Comparison of ENCODE assay signal across 9 cellular contexts in genomic region chr1:17060129-17060868, GRCh38. TPM values are rescaled to one million over a fixed set of nuclear protein-coding genes. Genes with fewer than 3 reads are reported as not detected.
DNase-seq lines count a peak whose midpoint lies in the region; TF ChIP-seq lines count a peak whose summit lies in the region.
"Had no signal": no experiment of that assay in that cellular context is flagged by ENCODE, and none has a peak within 500 bp of the region (broad histone marks: within the 10 kb centered on the region; RNA-seq: fewer than 3 reads in every experiment).

No MANE protein-coding gene starts in this region.

- no peaks in the 10 kb centered on the region for H3K27me3 ChIP-seq in uterus

- H3K4me3 ChIP-seq in HEK293 (ENCODE audit: low read depth, low read length) (no peak overlapping the region), fibroblast of the aortic adventitia (ENCODE audit: low read depth, low read length) (no peak overlapping the region), skeletal muscle cell (ENCODE audit: low read depth, low read length) (no peak overlapping the region), uterus (no peak overlapping the region)
- H3K4me3 ChIP-seq: mucosa of descending colon had no signal

- H3K4me1 ChIP-seq in HEK293 (ENCODE audit: control insufficient read depth, insufficient read depth, low read length) = no peaks in the 10 kb centered on the region
- H3K4me1 ChIP-seq in uterus = no peaks in the 10 kb centered on the region

- intact Hi-C loops in uterus (cut with DNase I; ENCODE audit: low total_unique reads) = no loop called here

- TF ChIP-seq CTCF in HEK293 (tag by site-specific recombination; IDR thresholded peaks at IDR 0.05) (no peak), fibroblast of the aortic adventitia (IDR thresholded peaks at IDR 0.05; ENCODE audit: insufficient read depth, low read length) (no peak), uterus (IDR thresholded peaks at IDR 0.05) (no peak)

- H3K36me3 ChIP-seq in HEK293 (ENCODE audit: control insufficient read depth in 2 of 2, insufficient read depth in 1 of 2, low read length in 2 of 2) (no peaks in the 10 kb centered on the region), uterus (no peaks in the 10 kb centered on the region)

- DNase-seq in SKM-1 (lab: John Stamatoyannopoulos, UW; ENCODE audit: unreplicated experiment) = peak; percentile 75
- peak; percentile 6 for DNase-seq in fibroblast of the aortic adventitia (ENCODE audit: low read depth)
- peak; percentile 14 for DNase-seq in skeletal muscle cell (ENCODE audit: low read depth)
- no peak for DNase-seq in uterus
- no peak for DNase-seq in NCI-H345 (lab: John Stamatoyannopoulos, UW)
- no peak for DNase-seq in stimulated activated naive CD4-positive, alpha-beta T cell (lab: John Stamatoyannopoulos, UW)
- DNase-seq in EL = no peak

- CTCF ChIA-PET in HEK293 (lab: Yijun Ruan, JAX) = interaction anchor here (0.6 to 3.4 kb wide), 20 partner anchors 14 to 1880 kb away, joined by 3 to 17 read pairs (median 5); no protein-coding TSS in a partner anchor

- TF ChIP-seq POLR2A in uterus (IDR thresholded peaks at IDR 0.05) = no peak

- no peak overlapping the region for H3K27ac ChIP-seq in HEK293 (ENCODE audit: extremely low read depth, low read depth, low read length)
- H3K27ac ChIP-seq in uterus = no peak overlapping the region

- H3K9me3 ChIP-seq in HEK293 (ENCODE audit: control insufficient read depth, insufficient read depth, low read depth, low read length) = no peaks in the 10 kb centered on the region
- no peaks in the 10 kb centered on the region for H3K9me3 ChIP-seq in uterus

- POLR2A ChIA-PET in HEK293 (lab: Yijun Ruan, JAX) = interaction anchor here (0.9 kb wide), 1 partner anchor 39 kb away, joined by 3 read pairs; no protein-coding TSS in a partner anchor

TF ChIP-seq in HEK293, 187 proteins besides CTCF, POLR2A, EP300 and RAD21:
- TF ChIP-seq FEZF1 (tag by site-specific recombination; IDR thresholded peaks at IDR 0.05) (no peak), ZNF423 (tag by site-specific recombination; IDR thresholded peaks at IDR 0.05) (no peak), ZIC2 (tag by site-specific recombination; IDR thresholded peaks at IDR 0.05) (no peak), ZNF664 (tag by site-specific recombination; IDR thresholded peaks at IDR 0.05) (no peak), ELK4 (IDR thresholded peaks at IDR 0.05; ENCODE audit: borderline replicate concordance, low read depth, low read length) (no peak), ZNF785 (tag by site-specific recombination; IDR thresholded peaks at IDR 0.05) (no peak), PRDM4 (tag by site-specific recombination; IDR thresholded peaks at IDR 0.05) (peak; percentile 76), ZNF362 (tag by site-specific recombination; IDR thresholded peaks at IDR 0.05) (no peak), ZNF560 (tag by site-specific recombination; IDR thresholded peaks at IDR 0.05; ENCODE audit: borderline replicate concordance) (no peak), SCRT1 (tag by site-specific recombination; IDR thresholded peaks at IDR 0.05; ENCODE audit: borderline replicate concordance) (no peak), ZFHX2 (tag by site-specific recombination; conservative IDR thresholded peaks at IDR 0.05) (peak; percentile 54; the same call in 1 of the 2 replicates), ZNF623 (tag by site-specific recombination; IDR thresholded peaks at IDR 0.05) (no peak), ZNF791 (tag by site-specific recombination; IDR thresholded peaks at IDR 0.05) (no peak), ZNF23 (tag by site-specific recombination; IDR thresholded peaks at IDR 0.05; ENCODE audit: borderline replicate concordance) (no peak)

RNA-seq across cellular contexts. Expression of gene SDHB, which starts 6.5 kb away (rescaled TPM):
- total RNA-seq in fibroblast of the aortic adventitia (ENCODE audit: low replicate concordance) (48.4 and 106 TPM in 2 replicates), uterus (100 to 1,000 TPM in 1 of 4 donors, 10 to 100 TPM in 3; 53.0 to 152 (median 74.7) TPM)

RNA-seq across cellular contexts. Expression of gene ATP13A2, which starts 48.6 kb away (rescaled TPM):
- total RNA-seq in fibroblast of the aortic adventitia (ENCODE audit: low replicate concordance) = 6.8 and 18.4 TPM in 2 replicates
- total RNA-seq in uterus = 10 to 100 TPM in 3 of 4 donors, 1 to 10 TPM in 1; 8.5 to 31.4 (median 19.7) TPM

RNA-seq across cellular contexts. Expression of gene PADI2, which starts 59.0 kb away (rescaled TPM):
- total RNA-seq in fibroblast of the aortic adventitia (ENCODE audit: low replicate concordance) (0.09 and 0.16 TPM in 2 replicates), uterus (1 to 10 TPM in 1 of 4 donors, under 1 TPM in 3; 0.29 to 2.8 (median 0.67) TPM)

Comparison
In these comparisons a context has a peak if more than half of its experiments do, and no peak if none do; other contexts are left out.
1. DNase-seq: peak in SKM-1 (single experiment), fibroblast of the aortic adventitia (single experiment) and skeletal muscle cell (single experiment); none in uterus (0 of 2), NCI-H345 (single experiment), stimulated activated naive CD4-positive, alpha-beta T cell (0 of 6) and EL (single experiment).